In the genomic region with DNA sequence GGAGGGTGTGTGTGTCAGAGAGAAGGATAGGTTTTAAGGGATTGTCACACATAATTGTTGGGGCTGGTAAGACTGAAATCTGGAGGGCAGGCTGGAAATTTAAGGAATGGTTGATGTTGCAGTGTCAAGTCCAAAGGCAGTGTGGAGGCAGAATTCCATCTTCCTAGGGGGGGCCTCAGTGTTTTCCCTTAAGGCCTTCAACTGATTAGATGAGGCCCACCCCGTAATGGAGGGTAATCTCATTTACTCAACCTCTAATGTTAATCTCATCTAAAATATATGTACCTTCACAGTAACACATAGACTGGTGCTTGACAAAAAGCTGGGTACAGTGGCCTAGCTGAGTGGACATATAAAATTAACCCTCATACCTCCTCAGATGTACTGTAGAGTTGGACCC, we compare ENCODE assay signal across 1 cellular context.
TF ChIP-seq lines count a peak whose summit lies in the region.

No MANE protein-coding gene starts in this region.

TF ChIP-seq in WTC11, 78 proteins besides CTCF, POLR2A, EP300 and RAD21 (continued from another document):
- TF ChIP-seq, protein P1, sequence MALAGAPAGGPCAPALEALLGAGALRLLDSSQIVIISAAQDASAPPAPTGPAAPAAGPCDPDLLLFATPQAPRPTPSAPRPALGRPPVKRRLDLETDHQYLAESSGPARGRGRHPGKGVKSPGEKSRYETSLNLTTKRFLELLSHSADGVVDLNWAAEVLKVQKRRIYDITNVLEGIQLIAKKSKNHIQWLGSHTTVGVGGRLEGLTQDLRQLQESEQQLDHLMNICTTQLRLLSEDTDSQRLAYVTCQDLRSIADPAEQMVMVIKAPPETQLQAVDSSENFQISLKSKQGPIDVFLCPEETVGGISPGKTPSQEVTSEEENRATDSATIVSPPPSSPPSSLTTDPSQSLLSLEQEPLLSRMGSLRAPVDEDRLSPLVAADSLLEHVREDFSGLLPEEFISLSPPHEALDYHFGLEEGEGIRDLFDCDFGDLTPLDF (CRISPR knock-in tag; IDR thresholded peaks at IDR 0.05) = no peak
- TF ChIP-seq, protein P2, sequence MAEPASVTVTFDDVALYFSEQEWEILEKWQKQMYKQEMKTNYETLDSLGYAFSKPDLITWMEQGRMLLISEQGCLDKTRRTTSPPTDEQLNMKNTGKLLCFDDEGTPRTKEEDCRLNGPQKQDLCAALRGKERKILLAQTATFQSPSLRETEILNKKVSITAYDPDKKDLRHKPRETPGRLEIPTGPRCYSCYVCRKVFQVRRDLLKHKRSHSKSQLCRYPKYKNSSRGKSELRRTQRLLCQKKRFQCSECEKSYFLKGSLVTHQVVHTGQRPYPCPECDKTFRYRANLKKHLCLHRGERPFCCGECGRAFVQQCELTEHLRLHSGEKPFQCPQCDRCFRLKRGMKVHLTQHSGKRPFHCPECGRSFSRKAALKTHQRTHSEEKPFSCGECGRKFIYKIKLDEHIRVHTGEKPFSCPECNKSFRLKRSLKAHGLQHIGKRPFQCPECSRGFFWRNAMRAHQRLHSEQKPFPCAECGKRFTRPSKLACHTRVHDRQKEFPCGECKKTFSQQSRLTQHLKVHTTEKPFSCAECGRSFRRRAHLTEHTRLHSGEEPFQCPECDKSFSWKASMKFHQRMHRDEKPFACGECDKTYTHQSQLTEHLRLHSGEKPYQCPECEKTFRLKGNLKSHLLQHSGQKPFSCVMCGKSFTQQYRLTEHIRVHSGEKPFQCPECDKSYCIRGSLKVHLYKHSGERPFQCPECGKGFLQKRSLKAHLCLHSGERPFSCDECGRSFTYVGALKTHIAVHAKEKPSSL (CRISPR knock-in tag; conservative IDR thresholded peaks at IDR 0.05) = no peak
TF ChIP-seq in WTC11: peak in this region for 0.
